ENCODE assay signal across 8 cellular contexts in genomic region chr21:45543710-45544448, GRCh38. TPM values are rescaled to one million over a fixed set of nuclear protein-coding genes. Genes with fewer than 3 reads are reported as not detected.
DNase-seq lines count a peak whose midpoint lies in the region; ATAC-seq and TF ChIP-seq lines count a peak whose summit lies in the region.

No MANE protein-coding gene starts in this region.

- H3K27ac Mint-ChIP-seq in T-helper 17 cell (no peak overlapping the region), osteocyte (ENCODE audit: unreplicated experiment) (no peak overlapping the region)

- intact Hi-C loops in dorsolateral prefrontal cortex (cut with DNase I) = no loop called here

- H3K27me3 Mint-ChIP-seq in T-helper 17 cell (no peaks in the 10 kb centered on the region), osteocyte (ENCODE audit: unreplicated experiment) (peaks cover 8% of the 10 kb centered on the region)

- H3K36me3 Mint-ChIP-seq in T-helper 17 cell (ENCODE audit: low read depth) (no peaks in the 10 kb centered on the region), osteocyte (ENCODE audit: unreplicated experiment) (no peaks in the 10 kb centered on the region)

- no peaks in the 10 kb centered on the region for H3K27me3 ChIP-seq in dorsolateral prefrontal cortex

- H3K9me3 Mint-ChIP-seq in osteocyte (ENCODE audit: unreplicated experiment) = no peaks in the 10 kb centered on the region

- H3K9me3 ChIP-seq in T-helper 17 cell (ENCODE audit: control insufficient read depth, low read length, poor library complexity, severe bottlenecking) = no peaks in the 10 kb centered on the region

- ATAC-seq in T-helper 17 cell = no peak
- ATAC-seq in GM21528 (IDR thresholded peaks at IDR 0.05; ENCODE audit: low FRiP score, unreplicated experiment) = no peak
- ATAC-seq in GM21576 (IDR thresholded peaks at IDR 0.05; ENCODE audit: unreplicated experiment) = no peak

- TF ChIP-seq CTCF in dorsolateral prefrontal cortex (IDR thresholded peaks at IDR 0.05 in 54 of 56, conservative IDR thresholded peaks at IDR 0.05 in 2 of 56; ENCODE audit: low read depth in 1 of 56, partially characterized antibody in 56 of 56) (no peak), osteocyte (IDR thresholded peaks at IDR 0.05) (no peak), GM10266 (IDR thresholded peaks at IDR 0.05; ENCODE audit: control insufficient read depth, insufficient read depth, low read depth, missing control alignments) (no peak)

- peak; percentile 6 for DNase-seq in ELF-1 (ENCODE audit: low read depth, low spot score)
- DNase-seq in T-helper 17 cell = no peak
- DNase-seq in dorsolateral prefrontal cortex = peak in 6 of 10 donors; percentile 19 to 39 (median 28)
- peak; percentile 83 for DNase-seq in osteocyte (ENCODE audit: extremely low spot score, unreplicated experiment)
- no peak for DNase-seq in NCI-H128 (lab: John Stamatoyannopoulos, UW; ENCODE audit: unreplicated experiment)
- no peak for DNase-seq in GM10266 (ENCODE audit: extremely low spot score)

- peak overlapping the region in 16 of 59 donors; percentile 59 to 78 (median 69) for H3K4me3 ChIP-seq in dorsolateral prefrontal cortex

- H3K4me3 Mint-ChIP-seq in T-helper 17 cell (peak overlapping the region; percentile 28), osteocyte (ENCODE audit: unreplicated experiment) (peak overlapping the region; percentile 59)

- H3K4me1 Mint-ChIP-seq in T-helper 17 cell (peaks cover 15% of the 10 kb centered on the region), osteocyte (ENCODE audit: unreplicated experiment) (peaks cover 8% of the 10 kb centered on the region)

- H3K27ac ChIP-seq in dorsolateral prefrontal cortex = peak overlapping the region in 51 of 59 donors; percentile 18 to 85 (median 72)

RNA-seq across cellular contexts. Expression of gene SLC19A1, which starts 1.6 kb away (rescaled TPM):
- total RNA-seq in T-helper 17 cell = 10 to 100 TPM; 10.8 to 13.7 TPM
- 10 to 100 TPM; 13.2 to 83.6 (median 28.1) TPM for total RNA-seq in dorsolateral prefrontal cortex
- total RNA-seq in osteocyte = 11.0 and 14.4 TPM in 2 replicates

Comparison
In these comparisons a context has a peak if more than half of its experiments do, and no peak if none do; other contexts are left out.
1. DNase-seq: peak in ELF-1 (single experiment), dorsolateral prefrontal cortex (6 of 10) and osteocyte (single experiment); none in T-helper 17 cell (0 of 3), NCI-H128 (single experiment) and GM10266 (single experiment).